ENCODE assay signal across 29 cellular contexts in the genomic region with DNA sequence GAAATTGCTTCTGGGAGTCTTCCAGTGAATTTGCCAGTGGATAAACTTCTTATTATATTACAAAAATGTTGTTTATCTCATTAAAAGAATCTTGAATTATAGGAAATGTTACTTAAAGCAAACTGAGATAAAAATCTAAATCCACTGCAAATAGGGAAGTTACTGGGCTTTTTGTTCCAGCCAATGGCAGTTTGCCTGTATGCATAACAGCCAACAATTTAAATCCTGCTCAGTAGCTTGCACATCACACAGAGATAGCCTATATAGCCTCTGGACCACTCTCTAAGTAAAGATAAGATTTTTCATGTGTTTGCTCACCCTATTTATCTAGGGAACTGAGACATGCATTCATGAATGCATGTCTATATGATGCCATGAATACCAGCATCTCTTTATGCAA.
"Had no signal": no experiment of that assay in that cellular context is flagged by ENCODE, and none has a peak within 500 bp of the region (broad histone marks: within the 10 kb centered on the region; RNA-seq: fewer than 3 reads in every experiment).

No MANE protein-coding gene starts in this region.

- H3K4me2 ChIP-seq: hepatocyte had no signal

- H2AFZ ChIP-seq: hepatocyte had no signal

- H3K4me1 ChIP-seq: esophagus muscularis mucosa, foreskin keratinocyte, gastrocnemius medialis, heart left ventricle had no signal

- DNase-seq: activated B cell treated with CpG ODN at 0.5 μM for 24 hours; activated CD4-positive, alpha-beta T cell treated with anti-CD3 and anti-CD28 coated beads for 48 hours; activated CD4-positive, alpha-beta T cell treated with anti-CD3 and anti-CD28 coated beads, Interleukin-2, amount 50 U/mL, for 1 hour; activated CD4-positive, alpha-beta T cell treated with anti-CD3 and anti-CD28 coated beads, Interleukin-2, amount 50 U/mL, for 48 hours; activated CD8-positive, alpha-beta memory T cell treated with anti-CD3 and anti-CD28 coated beads for 24 hours; activated CD8-positive, alpha-beta T cell treated with anti-CD3 and anti-CD28 coated beads for 36 hours; activated effector memory CD4-positive, alpha-beta T cell treated with Interleukin-2 at 50 U/mL for 16 hours; activated gamma-delta T cell treated with Interleukin-2 at 50 U/mL for 16 hours; activated naive CD4-positive, alpha-beta T cell treated with anti-CD3 and anti-CD28 coated beads for 36 hours; activated naive CD8-positive, alpha-beta T cell treated with anti-CD3 and anti-CD28 coated beads for 36 hours; activated naive CD8-positive, alpha-beta T cell treated with anti-CD3 and anti-CD28 coated beads, Interleukin-2, amount 50 U/mL, for 24 hours; activated T-cell treated with anti-CD3 and anti-CD28 coated beads, Interleukin-2, amount 50 U/mL, for 4 hours; anterior cingulate cortex; caudate nucleus; cortex of kidney; dermis blood vessel endothelial cell; effector CD4-positive, alpha-beta T cell; effector memory CD8-positive, alpha-beta T cell; erythroblast; foreskin keratinocyte; gastrocnemius medialis; glutamatergic neuron; heart left ventricle; T-helper 2 cell; WERI-Rb-1 had no signal

- H3K79me2 ChIP-seq: hepatocyte had no signal

- ATAC-seq: activated CD4-positive, CD25-positive, alpha-beta regulatory T cell treated with anti-CD3 and anti-CD28 coated beads, Interleukin-2, amount 50 U/mL, for 24 hours; activated CD8-positive, alpha-beta T cell treated with anti-CD3 and anti-CD28 coated beads for 36 hours; activated naive CD8-positive, alpha-beta T cell treated with anti-CD3 and anti-CD28 coated beads, Interleukin-2, amount 50 U/mL, for 24 hours; activated T-cell treated with anti-CD3 and anti-CD28 coated beads, Interleukin-2, amount 50 U/mL, for 4 hours; activated T-helper 17 cell treated with anti-CD3 and anti-CD28 coated beads, Interleukin-2, amount 50 U/mL, for 72 hours; effector memory CD8-positive, alpha-beta T cell; foreskin keratinocyte; gastrocnemius medialis; heart left ventricle had no signal

- H3K36me3 ChIP-seq: esophagus muscularis mucosa, gastrocnemius medialis, heart left ventricle, WERI-Rb-1 had no signal

- H3K27ac ChIP-seq: esophagus muscularis mucosa, foreskin keratinocyte, gastrocnemius medialis, heart left ventricle, hepatocyte, WERI-Rb-1 had no signal

- H3K9me3 ChIP-seq: esophagus muscularis mucosa, gastrocnemius medialis had no signal

- H3K4me3 ChIP-seq: esophagus muscularis mucosa, gastrocnemius medialis, heart left ventricle, hepatocyte had no signal

- H3K27me3 ChIP-seq: esophagus muscularis mucosa, gastrocnemius medialis, heart left ventricle, hepatocyte had no signal
